7 cellular contexts compared by ENCODE assay signal in the genomic region with DNA sequence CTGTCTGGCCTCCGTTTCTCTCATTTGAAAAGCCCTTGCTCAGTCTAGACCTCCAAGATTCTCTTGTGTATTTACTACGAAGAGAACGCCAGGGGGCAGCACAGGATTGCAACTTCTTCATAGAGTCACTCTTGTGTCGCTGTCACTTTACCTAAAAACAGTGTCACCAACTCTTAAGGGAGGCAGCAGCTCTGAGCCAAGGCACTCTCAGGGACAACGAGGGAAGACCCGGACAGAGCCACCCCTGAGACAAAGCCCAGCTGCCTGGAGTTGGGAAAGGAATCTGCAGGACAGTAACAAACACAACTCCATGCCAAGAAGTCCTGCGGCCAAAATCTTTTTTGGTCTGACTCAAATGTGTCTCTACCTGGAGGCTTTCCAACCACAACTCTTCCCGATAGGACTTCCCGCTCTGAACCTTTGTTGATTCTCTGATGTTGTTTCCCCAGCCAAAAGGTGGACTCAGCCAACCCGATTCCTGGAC.
DNase-seq lines count a peak whose midpoint lies in the region; ATAC-seq and TF ChIP-seq lines count a peak whose summit lies in the region.

No MANE protein-coding gene starts in this region.

- peak; percentile 79 for ATAC-seq in GM18498 (IDR thresholded peaks at IDR 0.05; ENCODE audit: unreplicated experiment)
- ATAC-seq in HG03066 (IDR thresholded peaks at IDR 0.05; ENCODE audit: low read depth, unreplicated experiment), result peak; percentile 88

- peak; percentile 65; the same call in 1 of the 2 replicates for TF ChIP-seq CTCF in WI38 (IDR thresholded peaks at IDR 0.05; ENCODE audit: low read depth, low read length)
- peak; percentile 63 for TF ChIP-seq CTCF in cardiac fibroblast (IDR thresholded peaks at IDR 0.05; ENCODE audit: low read depth, low read length)

- H3K4me3 ChIP-seq in WI38 (ENCODE audit: low read depth, low read length), result no peak overlapping the region
- peak overlapping the region in 1 of 2 donors; percentile 19 for H3K4me3 ChIP-seq in cardiac fibroblast (replicated peaks in 1 of 2; ENCODE audit: low read depth in 2 of 2, low read length in 2 of 2)

- DNase-seq in NCI-H2171 treated with DMSO at 0.1 percent for 48 hours (lab: John Stamatoyannopoulos, UW) (peak; percentile 78), cardiac fibroblast (ENCODE audit: low read depth in 2 of 2) (peak; percentile 82), kidney glomerular epithelial cell (lab: John Stamatoyannopoulos, UW) (peak; percentile 37)
- peak; percentile 65 to 73 for DNase-seq in stimulated activated CD4-positive, alpha-beta T cell treated with anti-CD3 and anti-CD28 coated beads, Interleukin-1b, Interleukin-23, amount 100 ng/mL, for 4 hours (ENCODE audit: low read depth in 2 of 2)
